Comparison of ENCODE assay signal across 13 cellular contexts in genomic region chr3:108292465-108292864, GRCh38. TPM values are rescaled to one million over a fixed set of nuclear protein-coding genes. Genes with fewer than 3 reads are reported as not detected.
DNase-seq lines count a peak whose midpoint lies in the region; ATAC-seq and TF ChIP-seq lines count a peak whose summit lies in the region.
"Had no signal": no experiment of that assay in that cellular context is flagged by ENCODE, and none has a peak within 500 bp of the region (broad histone marks: within the 10 kb centered on the region; RNA-seq: fewer than 3 reads in every experiment).

No MANE protein-coding gene starts in this region.

- H3K9me3 Mint-ChIP-seq in activated CD4-positive, alpha-beta memory T cell treated with anti-CD3 and anti-CD28 coated beads for 36 hours: peaks cover 10% of the 10 kb centered on the region
- H3K9me3 Mint-ChIP-seq in stimulated activated naive B cell treated with anti-CD40 and anti-IgM and Interleukin-4, amounts not matched to agents 10 μg/mL and 1 μg/mL and 100 μg/mL, for 72 hours: peaks cover 0 to 7% of the 10 kb centered on the region in 2 donors

- ATAC-seq in left ventricle myocardium superior (peak; percentile 58), esophagus mucosa (no peak)
- peak in 1 of 2 donors; percentile 3 for ATAC-seq in stimulated activated naive B cell treated with anti-CD40 and anti-IgM and Interleukin-4, amounts not matched to agents 10 μg/mL and 1 μg/mL and 100 μg/mL, for 72 hours (replicated peaks)

- H3K36me3 ChIP-seq in KOPT-K1 (ENCODE audit: insufficient read depth, low read length) (no peaks in the 10 kb centered on the region), esophagus muscularis mucosa (no peaks in the 10 kb centered on the region)
- H3K36me3 ChIP-seq: heart right ventricle had no signal

- intact Hi-C loops in left ventricle myocardium superior (cut with micrococcal nuclease) (no loop called here), cardiac septum (cut with DNase I) (no loop called here), esophagus muscularis mucosa (cut with DNase I) (no loop called here)
- intact Hi-C loops in activated CD4-positive, alpha-beta memory T cell treated with anti-CD3 and anti-CD28 coated beads for 36 hours (cut with micrococcal nuclease): no loop called here

- no peak overlapping the region for H3K4me3 ChIP-seq in esophagus muscularis mucosa
- H3K4me3 ChIP-seq: heart right ventricle had no signal

- H3K27me3 Mint-ChIP-seq in activated CD4-positive, alpha-beta memory T cell treated with anti-CD3 and anti-CD28 coated beads for 36 hours: no peaks in the 10 kb centered on the region
- no peaks in the 10 kb centered on the region for H3K27me3 Mint-ChIP-seq in stimulated activated naive B cell treated with anti-CD40 and anti-IgM and Interleukin-4, amounts not matched to agents 10 μg/mL and 1 μg/mL and 100 μg/mL, for 72 hours

- POLR2A ChIA-PET in activated CD4-positive, alpha-beta memory T cell treated with anti-CD3 and anti-CD28 coated beads for 36 hours (lab: Charles Lee): interaction anchor here (1.0 to 2.4 kb wide), 2 partner anchors 40 to 69 kb away, joined by 3 to 14 read pairs; partner anchors contain the start of gene IFT57

- H3K27me3 ChIP-seq in esophagus muscularis mucosa: no peaks in the 10 kb centered on the region
- H3K27me3 ChIP-seq: heart right ventricle had no signal

- H3K4me1 Mint-ChIP-seq in activated CD4-positive, alpha-beta memory T cell treated with anti-CD3 and anti-CD28 coated beads for 36 hours (ENCODE audit: low read depth): peaks cover 51% of the 10 kb centered on the region
- peaks cover 45 to 71% of the 10 kb centered on the region in 2 donors for H3K4me1 Mint-ChIP-seq in stimulated activated naive B cell treated with anti-CD40 and anti-IgM and Interleukin-4, amounts not matched to agents 10 μg/mL and 1 μg/mL and 100 μg/mL, for 72 hours

- DNase-seq in left ventricle myocardium superior: no peak
- no peak for DNase-seq in cardiac septum (ENCODE audit: low spot score)
- no peak for DNase-seq in activated CD4-positive, alpha-beta memory T cell treated with anti-CD3 and anti-CD28 coated beads for 36 hours
- DNase-seq in stimulated activated naive B cell treated with anti-CD40 and anti-IgM and Interleukin-4, amounts not matched to agents 10 μg/mL and 1 μg/mL and 100 μg/mL, for 72 hours: no peak
- DNase-seq in esophagus muscularis mucosa (ENCODE audit: extremely low spot score): no peak
- DNase-seq in EL: no peak
- DNase-seq: activated CD4-positive, alpha-beta T cell treated with anti-CD3 and anti-CD28 coated beads, Interleukin-2, amount 50 U/mL, for 1 hour; heart right ventricle; OCI-M1; stimulated activated CD4-positive, alpha-beta T cell treated with anti-CD3 and anti-CD28 coated beads, Interleukin-4, amount 100 ng/mL, for 1 hour had no signal

- no peak overlapping the region for H3K4me3 Mint-ChIP-seq in activated CD4-positive, alpha-beta memory T cell treated with anti-CD3 and anti-CD28 coated beads for 36 hours
- peak overlapping the region; percentile 63 to 68 for H3K4me3 Mint-ChIP-seq in stimulated activated naive B cell treated with anti-CD40 and anti-IgM and Interleukin-4, amounts not matched to agents 10 μg/mL and 1 μg/mL and 100 μg/mL, for 72 hours

- TF ChIP-seq CTCF in esophagus muscularis mucosa (IDR thresholded peaks at IDR 0.05): no peak

- H3K9me3 ChIP-seq in KOPT-K1 (ENCODE audit: insufficient read depth, low read length, poor library complexity, severe bottlenecking): peaks cover 3% of the 10 kb centered on the region
- H3K9me3 ChIP-seq in esophagus muscularis mucosa: no peaks in the 10 kb centered on the region

- peaks cover 0 to 1% (median 0%) of the 10 kb centered on the region in 4 donors for H3K4me1 ChIP-seq in esophagus muscularis mucosa

- TF ChIP-seq POLR2A in esophagus muscularis mucosa (IDR thresholded peaks at IDR 0.05; ENCODE audit: low read depth): no peak

- peak overlapping the region; percentile 66 for H3K27ac ChIP-seq in KOPT-K1 (ENCODE audit: low read depth, low read length, poor library complexity, severe bottlenecking)
- H3K27ac ChIP-seq in esophagus muscularis mucosa (replicated peaks in 1 of 4): no peak overlapping the region
- H3K27ac ChIP-seq: heart right ventricle had no signal

- H3K27ac Mint-ChIP-seq in activated CD4-positive, alpha-beta memory T cell treated with anti-CD3 and anti-CD28 coated beads for 36 hours: peak overlapping the region; percentile 38
- H3K27ac Mint-ChIP-seq in stimulated activated naive B cell treated with anti-CD40 and anti-IgM and Interleukin-4, amounts not matched to agents 10 μg/mL and 1 μg/mL and 100 μg/mL, for 72 hours: peak overlapping the region; percentile 89

- no peak for TF ChIP-seq EP300 in esophagus muscularis mucosa (IDR thresholded peaks at IDR 0.05)

- no peaks in the 10 kb centered on the region for H3K36me3 Mint-ChIP-seq in activated CD4-positive, alpha-beta memory T cell treated with anti-CD3 and anti-CD28 coated beads for 36 hours
- H3K36me3 Mint-ChIP-seq in stimulated activated naive B cell treated with anti-CD40 and anti-IgM and Interleukin-4, amounts not matched to agents 10 μg/mL and 1 μg/mL and 100 μg/mL, for 72 hours: peaks cover 12 to 17% of the 10 kb centered on the region in 2 donors

- CTCF ChIA-PET in activated CD4-positive, alpha-beta memory T cell treated with anti-CD3 and anti-CD28 coated beads for 36 hours (lab: Charles Lee): interaction anchor here (0.6 to 0.7 kb wide), 3 partner anchors 22 to 342 kb away, joined by 3 to 4 read pairs (median 3); no protein-coding TSS in a partner anchor

RNA-seq across cellular contexts. Expression of gene HHLA2, which starts 3.9 kb away (rescaled TPM):
- not detected for total RNA-seq in left ventricle myocardium superior
- total RNA-seq in cardiac septum: not detected
- 1 to 10 TPM in 1 of 2 experiments, under 1 TPM in 1; 0.86 to 1.6 TPM for total RNA-seq in activated CD4-positive, alpha-beta memory T cell treated with anti-CD3 and anti-CD28 coated beads for 36 hours
- total RNA-seq in esophagus muscularis mucosa: not detected
- total RNA-seq in esophagus mucosa: not detected
- total RNA-seq: heart right ventricle, myocyte had no signal
